22 cellular contexts compared by ENCODE assay signal in the genomic region with DNA sequence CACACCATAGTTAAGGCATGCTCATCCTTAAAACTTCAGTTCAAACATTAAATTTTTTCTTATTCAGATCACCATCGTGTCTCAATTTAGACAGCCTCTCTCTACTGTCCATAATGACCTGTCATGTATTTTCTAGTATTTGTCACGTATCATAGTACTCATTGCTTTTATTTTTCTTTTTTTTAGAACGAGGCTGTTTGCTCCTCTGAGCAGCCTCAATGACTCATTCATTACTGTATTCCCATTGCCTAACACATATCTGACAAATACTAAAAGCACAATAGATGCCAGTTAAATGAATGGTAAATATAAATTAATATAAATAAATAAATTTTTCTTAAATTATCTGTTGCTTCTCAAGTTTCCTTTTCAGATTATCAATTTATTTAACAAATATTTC.
"Had no signal": no experiment of that assay in that cellular context is flagged by ENCODE, and none has a peak within 500 bp of the region (broad histone marks: within the 10 kb centered on the region; RNA-seq: fewer than 3 reads in every experiment).

No MANE protein-coding gene starts in this region.

- H3K4me1 ChIP-seq: esophagus muscularis mucosa, foreskin keratinocyte, gastroesophageal sphincter, heart left ventricle, left lung, lower lobe of right lung had no signal

- H3K4me2 ChIP-seq: hepatocyte had no signal

- H2AFZ ChIP-seq: hepatocyte had no signal

- H3K27me3 ChIP-seq: esophagus muscularis mucosa, foreskin keratinocyte, gastroesophageal sphincter, hepatocyte, left lung had no signal

- H3K27ac ChIP-seq: coronary artery, dorsolateral prefrontal cortex, esophagus muscularis mucosa, foreskin keratinocyte, gastroesophageal sphincter, heart left ventricle, hepatocyte, left lung, lower lobe of right lung had no signal

- H3K79me2 ChIP-seq: hepatocyte had no signal

- H3K9me3 ChIP-seq: esophagus muscularis mucosa, gastroesophageal sphincter, heart left ventricle, left lung, lower lobe of right lung had no signal

- H3K36me3 ChIP-seq: esophagus muscularis mucosa, gastroesophageal sphincter, heart left ventricle, left lung, lower lobe of right lung had no signal

- H3K4me3 ChIP-seq: coronary artery, dorsolateral prefrontal cortex, esophagus muscularis mucosa, gastroesophageal sphincter, heart left ventricle, hepatocyte, left lung, lower lobe of right lung, mucosa of descending colon had no signal

- ATAC-seq: foreskin keratinocyte, gastroesophageal sphincter, heart left ventricle, left cardiac atrium, left lung, left ventricle myocardium superior, lower lobe of right lung, mucosa of descending colon had no signal

- FAIRE-seq: colon, endothelial cell of umbilical vein had no signal

- DNase-seq: dermis blood vessel endothelial cell; dorsolateral prefrontal cortex; effector CD4-positive, alpha-beta T cell; effector memory CD4-positive, alpha-beta T cell; foreskin keratinocyte; heart left ventricle; hypothalamus; immature natural killer cell; islet precursor cell; left cardiac atrium; left lung; left ventricle myocardium superior; lower lobe of right lung; mesenchymal stem cell; mucosa of descending colon; naive B cell had no signal
